In the genomic region with DNA sequence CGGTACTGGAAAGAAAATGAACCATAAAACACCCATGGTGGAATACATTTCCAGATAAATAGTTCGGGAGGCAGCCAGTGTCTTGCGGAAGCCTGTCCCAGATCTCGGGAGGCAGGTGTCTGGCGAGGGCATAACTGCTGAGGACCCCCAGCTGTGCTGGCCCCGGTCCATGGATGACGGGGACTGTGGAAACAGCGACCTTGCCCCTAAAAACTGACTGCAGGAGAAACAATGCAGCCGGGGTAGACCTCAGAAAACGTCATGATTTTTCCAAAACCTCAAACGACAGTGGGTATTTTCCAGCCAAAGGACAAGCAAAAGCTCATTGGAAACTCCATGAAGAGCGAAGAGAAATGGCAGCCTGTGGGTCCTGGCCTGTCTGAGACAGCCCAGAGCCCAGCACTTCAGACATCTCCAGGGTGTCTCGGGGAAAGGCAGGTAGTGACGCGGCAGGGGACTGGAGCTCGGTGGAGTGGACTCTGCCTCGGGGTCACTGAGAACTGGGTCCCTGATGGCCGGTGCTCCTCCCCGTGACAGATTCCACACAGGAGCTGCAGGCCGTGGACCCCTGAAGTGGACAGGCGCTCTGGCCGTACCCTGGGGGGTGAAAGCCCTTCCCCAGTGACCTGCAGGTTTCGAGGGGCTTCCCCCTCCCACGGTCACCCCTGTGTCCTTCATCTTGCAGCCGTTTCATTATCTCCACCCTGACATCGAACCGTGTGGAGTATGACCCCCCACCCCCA, we compare ENCODE assay signal across 20 cellular contexts.
DNase-seq lines count a peak whose midpoint lies in the region; ATAC-seq, FAIRE-seq and TF ChIP-seq lines count a peak whose summit lies in the region.
"Had no signal": no experiment of that assay in that cellular context is flagged by ENCODE, and none has a peak within 500 bp of the region (broad histone marks: within the 10 kb centered on the region; RNA-seq: fewer than 3 reads in every experiment).

No MANE protein-coding gene starts in this region.

- H3K4me2 ChIP-seq in osteoblast (ENCODE audit: insufficient read depth, low read length): peak overlapping the region; percentile 39
- H3K4me2 ChIP-seq: KMS-11 had no signal

- H3K4me3 ChIP-seq in astrocyte of the spinal cord (ENCODE audit: low read depth, low read length): no peak overlapping the region
- no peak overlapping the region for H3K4me3 ChIP-seq in osteoblast (ENCODE audit: insufficient read depth, low read length)
- H3K4me3 ChIP-seq: GM12878, SK-N-MC had no signal

- H3K9me3 Mint-ChIP-seq in stimulated activated effector memory CD8-positive, alpha-beta T cell treated with anti-CD3 and anti-CD28 coated beads, Interleukin-12 subunit alpha, Interleukin-12 subunit beta, amount 100 ng/mL, for 72 hours: no peaks in the 10 kb centered on the region
- H3K9me3 Mint-ChIP-seq: CD8-positive, alpha-beta T cell had no signal

- H3K79me2 ChIP-seq in osteoblast (ENCODE audit: insufficient read depth, low read length): no peaks in the 10 kb centered on the region

- H3K36me3 Mint-ChIP-seq in stimulated activated effector memory CD8-positive, alpha-beta T cell treated with anti-CD3 and anti-CD28 coated beads, Interleukin-12 subunit alpha, Interleukin-12 subunit beta, amount 100 ng/mL, for 72 hours: no peaks in the 10 kb centered on the region
- H3K36me3 Mint-ChIP-seq: CD8-positive, alpha-beta T cell had no signal

- TF ChIP-seq CTCF in astrocyte of the spinal cord (IDR thresholded peaks at IDR 0.05; ENCODE audit: low read depth, low read length) (no peak), osteoblast (IDR thresholded peaks at IDR 0.05; ENCODE audit: extremely low read depth, low read depth, low read length) (no peak)

- no peak for FAIRE-seq in HTR-8/SVneo (lab: Jason Lieb, UNC)
- FAIRE-seq: A204.1, GM12878, H1 had no signal

- peaks cover 3% of the 10 kb centered on the region for H3K27me3 ChIP-seq in osteoblast (ENCODE audit: insufficient read depth, low read length)

- H3K27ac ChIP-seq in osteoblast (ENCODE audit: low read depth, low read length): no peak overlapping the region
- H3K27ac ChIP-seq: KMS-11, SK-N-MC had no signal

- peaks cover 26% of the 10 kb centered on the region for H3K4me1 ChIP-seq in osteoblast (ENCODE audit: insufficient read depth, low read length)

- no peak overlapping the region for H3K27ac Mint-ChIP-seq in stimulated activated effector memory CD8-positive, alpha-beta T cell treated with anti-CD3 and anti-CD28 coated beads, Interleukin-12 subunit alpha, Interleukin-12 subunit beta, amount 100 ng/mL, for 72 hours
- H3K27ac Mint-ChIP-seq: CD8-positive, alpha-beta T cell had no signal

- H3K9me3 ChIP-seq in osteoblast (ENCODE audit: low read depth, low read length): no peaks in the 10 kb centered on the region

- DNase-seq in A172 (ENCODE audit: low spot score) (peak; percentile 45), NCI-H1092 treated with DMSO at 0.1 percent for 48 hours (lab: John Stamatoyannopoulos, UW) (peak; percentile 53), astrocyte of the spinal cord (ENCODE audit: low read depth, low spot score) (peak; percentile 89), osteoblast (ENCODE audit: insufficient read length, low spot score, missing footprints) (peak; percentile 39), HTR-8/SVneo (ENCODE audit: insufficient read length, low spot score) (no peak), NCI-H2081 (lab: John Stamatoyannopoulos, UW) (no peak)
- DNase-seq in stimulated activated effector memory CD8-positive, alpha-beta T cell treated with anti-CD3 and anti-CD28 coated beads, Interleukin-12 subunit alpha, Interleukin-12 subunit beta, amount 100 ng/mL, for 72 hours (ENCODE audit: low spot score in 2 of 2): no peak
- DNase-seq: Calu3; CD8-positive, alpha-beta T cell; MV-4-11; NCI-H1417 treated with DMSO at 0.1 percent for 48 hours; NCI-H2029 treated with DMSO at 0.1 percent for 48 hours; NCI-H446 treated with DMSO at 0.1 percent for 48 hours; Right ventricle myocardium superior had no signal

- in situ Hi-C loops in astrocyte of the spinal cord (cut with HindIII; ENCODE audit: low sequenced_read_pairs): no loop called here

- no peak overlapping the region for H2AFZ ChIP-seq in osteoblast (ENCODE audit: low read length)

- H3K4me3 Mint-ChIP-seq in stimulated activated effector memory CD8-positive, alpha-beta T cell treated with anti-CD3 and anti-CD28 coated beads, Interleukin-12 subunit alpha, Interleukin-12 subunit beta, amount 100 ng/mL, for 72 hours: no peak overlapping the region
- H3K4me3 Mint-ChIP-seq: CD8-positive, alpha-beta T cell had no signal

- no peaks in the 10 kb centered on the region for H3K4me1 Mint-ChIP-seq in stimulated activated effector memory CD8-positive, alpha-beta T cell treated with anti-CD3 and anti-CD28 coated beads, Interleukin-12 subunit alpha, Interleukin-12 subunit beta, amount 100 ng/mL, for 72 hours

- H4K20me1 ChIP-seq in osteoblast (ENCODE audit: insufficient read depth, low read length): no peaks in the 10 kb centered on the region

- H3K36me3 ChIP-seq in osteoblast (ENCODE audit: insufficient read depth, low read length): no peaks in the 10 kb centered on the region

- no peak for ATAC-seq in stimulated activated effector memory CD8-positive, alpha-beta T cell treated with anti-CD3 and anti-CD28 coated beads, Interleukin-12 subunit alpha, Interleukin-12 subunit beta, amount 100 ng/mL, for 72 hours
- no peak for ATAC-seq in GM19452 (IDR thresholded peaks at IDR 0.05; ENCODE audit: unreplicated experiment)
- ATAC-seq: CD8-positive, alpha-beta T cell; GM12878 had no signal

Comparison
In these comparisons a context has a peak if more than half of its experiments do, and no peak if none do; other contexts are left out.
1. DNase-seq: peak in A172 (single experiment), NCI-H1092 treated with DMSO at 0.1 percent for 48 hours (single experiment), astrocyte of the spinal cord (single experiment) and osteoblast (single experiment); none in stimulated activated effector memory CD8-positive, alpha-beta T cell treated with anti-CD3 and anti-CD28 coated beads, Interleukin-12 subunit alpha, Interleukin-12 subunit beta, amount 100 ng/mL, for 72 hours (0 of 2), HTR-8/SVneo (single experiment) and NCI-H2081 (0 of 2).